1 cellular context compared by ENCODE assay signal in the genomic region with DNA sequence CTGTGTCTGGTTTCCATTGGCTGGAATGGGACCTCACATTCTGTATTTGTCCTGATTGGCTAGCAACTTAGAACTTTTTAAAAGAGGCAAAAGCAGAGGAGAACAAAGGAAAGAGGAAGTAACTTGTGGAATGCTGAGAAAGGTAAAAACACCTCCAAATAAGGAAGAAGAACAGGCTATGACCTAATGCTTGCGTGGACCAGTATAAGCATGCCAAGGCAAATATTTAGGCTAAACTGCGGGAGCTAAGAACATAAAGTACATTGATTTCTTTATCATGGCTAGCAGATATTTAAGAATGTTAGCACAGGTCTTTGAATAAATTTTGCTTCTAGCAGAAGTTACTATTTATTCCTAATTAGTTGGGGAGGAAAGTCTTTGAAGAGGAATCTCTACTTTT. TPM values are rescaled to one million over a fixed set of nuclear protein-coding genes. Genes with fewer than 3 reads are reported as not detected.
"Had no signal": no experiment of that assay in that cellular context is flagged by ENCODE, and none has a peak within 500 bp of the region (broad histone marks: within the 10 kb centered on the region; RNA-seq: fewer than 3 reads in every experiment).

No MANE protein-coding gene starts in this region.

RNA-seq across cellular contexts. Expression of gene MAP10, which starts 59.5 kb away (rescaled TPM):
- total RNA-seq: SJSA1 had no signal
